ENCODE assay signal across 1 cellular context in genomic region chr13:98368019-98368418, GRCh38.
TF ChIP-seq lines count a peak whose summit lies in the region.

No MANE protein-coding gene starts in this region.

TF ChIP-seq in IMR-90, 13 proteins besides CTCF, POLR2A, EP300 and RAD21 (continued from another document):
- no peak for TF ChIP-seq RFX5 (IDR thresholded peaks at IDR 0.05; ENCODE audit: low read depth, low read length)
- TF ChIP-seq ELK1 (IDR thresholded peaks at IDR 0.05; ENCODE audit: borderline replicate concordance, low read depth, low read length): no peak
- TF ChIP-seq CEBPB (IDR thresholded peaks at IDR 0.05; ENCODE audit: low read depth, low read length): no peak
- no peak for TF ChIP-seq USF2 (IDR thresholded peaks at IDR 0.05; ENCODE audit: low read depth, low read length)
